Comparison of ENCODE assay signal across 23 cellular contexts in the genomic region with DNA sequence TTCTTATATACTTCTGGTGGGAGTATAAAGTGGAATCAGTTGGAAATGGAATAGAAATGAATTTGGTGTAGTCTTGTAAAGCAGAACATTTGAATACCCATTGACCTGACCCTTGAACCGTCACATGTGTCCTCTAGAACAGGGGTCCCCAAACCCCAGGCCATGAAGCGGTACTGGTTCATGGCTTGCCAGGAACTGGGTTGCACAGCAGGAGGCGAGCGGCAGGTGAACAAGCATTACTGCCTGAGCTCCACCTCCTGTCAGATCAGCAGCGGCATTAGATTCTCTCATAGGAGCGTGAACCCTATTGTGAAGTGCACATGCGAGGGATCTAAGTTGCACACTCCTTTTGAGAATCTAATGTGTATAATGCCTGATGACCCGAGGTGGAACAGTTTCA.
"Had no signal": no experiment of that assay in that cellular context is flagged by ENCODE, and none has a peak within 500 bp of the region (broad histone marks: within the 10 kb centered on the region; RNA-seq: fewer than 3 reads in every experiment).

No MANE protein-coding gene starts in this region.

- H3K9me3 Mint-ChIP-seq: nephron progenitor cell had no signal

- H3K4me1 Mint-ChIP-seq: immature natural killer cell; naive thymus-derived CD8-positive, alpha-beta T cell; nephron progenitor cell; stimulated activated effector memory CD8-positive, alpha-beta T cell treated with anti-CD3 and anti-CD28 coated beads, Interleukin-12 subunit alpha, Interleukin-12 subunit beta, amount 100 ng/mL, for 72 hours had no signal

- H3K27ac ChIP-seq: epithelial cell of prostate, gastrocnemius medialis, lower lobe of right lung, ovary, psoas muscle, sigmoid colon, stomach, thyroid gland had no signal

- H3K4me3 Mint-ChIP-seq: immature natural killer cell; naive thymus-derived CD8-positive, alpha-beta T cell; nephron progenitor cell; stimulated activated effector memory CD8-positive, alpha-beta T cell treated with anti-CD3 and anti-CD28 coated beads, Interleukin-12 subunit alpha, Interleukin-12 subunit beta, amount 100 ng/mL, for 72 hours had no signal

- H3K36me3 Mint-ChIP-seq: naive thymus-derived CD8-positive, alpha-beta T cell; stimulated activated effector memory CD8-positive, alpha-beta T cell treated with anti-CD3 and anti-CD28 coated beads, Interleukin-12 subunit alpha, Interleukin-12 subunit beta, amount 100 ng/mL, for 72 hours had no signal

- H3K4me3 ChIP-seq: gastrocnemius medialis, lower lobe of right lung, ovary, psoas muscle, sigmoid colon, stomach, thyroid gland had no signal

- H3K27ac Mint-ChIP-seq: immature natural killer cell; naive thymus-derived CD8-positive, alpha-beta T cell; nephron progenitor cell; stimulated activated effector memory CD8-positive, alpha-beta T cell treated with anti-CD3 and anti-CD28 coated beads, Interleukin-12 subunit alpha, Interleukin-12 subunit beta, amount 100 ng/mL, for 72 hours had no signal

- H3K36me3 ChIP-seq: gastrocnemius medialis, lower lobe of right lung, ovary, sigmoid colon, thyroid gland had no signal

- H3K27me3 ChIP-seq: gastrocnemius medialis, ovary, sigmoid colon, stomach, thyroid gland had no signal

- DNase-seq: cortex of kidney; foreskin fibroblast; gastrocnemius medialis; hypothalamus; immature natural killer cell; left ventricle myocardium superior; lower lobe of right lung; naive thymus-derived CD8-positive, alpha-beta T cell; nephron progenitor cell; occipital lobe; ovary; psoas muscle; right cardiac atrium; sigmoid colon; stimulated activated CD4-positive, alpha-beta T cell treated with anti-CD3 and anti-CD28 coated beads, Interleukin-2, amount 100 ng/mL, for 24 hours; stimulated activated CD4-positive, alpha-beta T cell treated with anti-CD3 and anti-CD28 coated beads, Interleukin-4, amount 100 ng/mL, for 24 hours; stimulated activated naive CD4-positive, alpha-beta T cell treated with Interleukin-2 at 50 U/mL for 16 hours; stomach; thyroid gland; trophoblast cell had no signal

- H3K9me3 ChIP-seq: gastrocnemius medialis, lower lobe of right lung, ovary, psoas muscle, sigmoid colon, stomach, thyroid gland had no signal

- ATAC-seq: esophagus mucosa; gastrocnemius medialis; left ventricle myocardium superior; lower lobe of right lung; naive thymus-derived CD8-positive, alpha-beta T cell; psoas muscle; right cardiac atrium; stimulated activated effector memory CD8-positive, alpha-beta T cell treated with anti-CD3 and anti-CD28 coated beads, Interleukin-12 subunit alpha, Interleukin-12 subunit beta, amount 100 ng/mL, for 72 hours had no signal

- H3K4me1 ChIP-seq: gastrocnemius medialis, lower lobe of right lung, psoas muscle, sigmoid colon, stomach, thyroid gland had no signal
